1 cellular context compared by ENCODE assay signal in the genomic region with DNA sequence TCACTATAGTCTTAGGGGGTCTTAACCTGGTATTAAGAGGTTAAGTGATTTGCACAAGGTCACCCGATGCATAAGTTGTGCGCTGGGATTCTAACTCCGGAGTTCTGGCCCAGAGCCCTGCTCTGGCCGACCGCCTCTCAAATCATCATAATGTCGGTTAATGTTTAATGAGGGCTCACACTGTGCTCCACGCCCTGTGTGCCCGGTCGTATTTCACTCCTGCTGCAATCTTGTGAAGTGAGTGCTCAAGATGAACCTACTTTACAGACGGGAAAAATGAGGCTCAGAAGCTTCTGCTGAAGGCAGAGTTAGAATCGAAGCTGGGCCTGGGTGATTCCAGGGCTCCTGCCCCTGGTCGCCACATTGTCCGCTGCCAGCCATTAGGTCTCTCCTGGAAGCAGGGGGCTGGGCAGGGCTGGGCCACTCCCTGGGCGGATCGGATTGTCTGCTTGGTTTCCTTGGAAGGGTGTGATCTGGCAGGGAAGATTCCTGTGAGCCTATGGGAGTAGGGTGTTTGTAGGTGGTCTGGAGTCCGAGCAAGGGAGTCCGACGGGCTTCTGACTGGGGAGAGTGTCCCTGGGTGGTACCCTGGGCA.
TF ChIP-seq lines count a peak whose summit lies in the region.

No MANE protein-coding gene starts in this region.

TF ChIP-seq in HepG2, 621 proteins besides CTCF, POLR2A, EP300 and RAD21 (continued from another document and continues in another):
- TF ChIP-seq NBN (conservative IDR thresholded peaks at IDR 0.05) (no peak), KDM5B (CRISPR knock-in tag; IDR thresholded peaks at IDR 0.05; ENCODE audit: borderline replicate concordance) (peak; percentile 23; the same call in 1 of the 2 replicates), ZNF724P (CRISPR knock-in tag; IDR thresholded peaks at IDR 0.05; ENCODE audit: borderline replicate concordance) (0 out of 2 replicates have a peak, but pooled peaks have one; percentile 62), ZNF331 (CRISPR knock-in tag; IDR thresholded peaks at IDR 0.05) (peak; percentile 71; the same call in 1 of the 2 replicates), ZNF282 (IDR thresholded peaks at IDR 0.05; ENCODE audit: partially characterized antibody) (no peak), FOSL2 (CRISPR knock-in tag; IDR thresholded peaks at IDR 0.05) (peak; percentile 13; the same call in 1 of the 2 replicates), ZNF263 (CRISPR knock-in tag; IDR thresholded peaks at IDR 0.05) (peak; percentile 95), ADNP (CRISPR knock-in tag; IDR thresholded peaks at IDR 0.05) (peak; percentile 95), ZNF3 (CRISPR knock-in tag; IDR thresholded peaks at IDR 0.05) (peak; percentile 90), FOXA3 (CRISPR knock-in tag; IDR thresholded peaks at IDR 0.05) (peak; percentile 31; the same call in 1 of the 2 replicates), KDM1A (CRISPR knock-in tag; IDR thresholded peaks at IDR 0.05) (peak; percentile 96), CHD4 (IDR thresholded peaks at IDR 0.05; ENCODE audit: borderline replicate concordance, low read length) (peak; percentile 89), CEBPB (IDR thresholded peaks at IDR 0.05; ENCODE audit: borderline replicate concordance, low read depth, low read length) (peak; percentile 41; the same call in 1 of the 2 replicates)
- TF ChIP-seq, protein P1, sequence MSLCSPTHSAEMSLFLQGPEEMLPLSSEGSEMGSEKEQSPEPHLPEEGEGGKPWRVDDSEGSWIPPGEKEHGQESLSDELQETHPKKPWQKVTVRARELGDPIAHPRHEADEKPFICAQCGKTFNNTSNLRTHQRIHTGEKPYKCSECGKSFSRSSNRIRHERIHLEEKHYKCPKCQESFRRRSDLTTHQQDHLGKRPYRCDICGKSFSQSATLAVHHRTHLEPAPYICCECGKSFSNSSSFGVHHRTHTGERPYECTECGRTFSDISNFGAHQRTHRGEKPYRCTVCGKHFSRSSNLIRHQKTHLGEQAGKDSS (CRISPR knock-in tag; IDR thresholded peaks at IDR 0.05; ENCODE audit: borderline replicate concordance, low read depth), result peak; percentile 94; the same call in 1 of the 2 replicates
- TF ChIP-seq, protein P2, sequence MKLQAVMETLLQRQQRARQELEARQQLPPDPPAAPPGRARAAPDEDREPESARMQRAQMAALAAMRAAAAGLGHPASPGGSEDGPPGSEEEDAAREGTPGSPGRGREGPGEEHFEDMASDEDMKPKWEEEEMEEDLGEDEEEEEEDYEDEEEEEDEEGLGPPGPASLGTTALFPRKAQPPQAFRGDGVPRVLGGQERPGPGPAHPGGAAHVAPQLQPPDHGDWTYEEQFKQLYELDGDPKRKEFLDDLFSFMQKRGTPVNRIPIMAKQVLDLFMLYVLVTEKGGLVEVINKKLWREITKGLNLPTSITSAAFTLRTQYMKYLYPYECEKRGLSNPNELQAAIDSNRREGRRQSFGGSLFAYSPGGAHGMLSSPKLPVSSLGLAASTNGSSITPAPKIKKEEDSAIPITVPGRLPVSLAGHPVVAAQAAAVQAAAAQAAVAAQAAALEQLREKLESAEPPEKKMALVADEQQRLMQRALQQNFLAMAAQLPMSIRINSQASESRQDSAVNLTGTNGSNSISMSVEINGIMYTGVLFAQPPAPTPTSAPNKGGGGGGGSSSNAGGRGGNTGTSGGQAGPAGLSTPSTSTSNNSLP (IDR thresholded peaks at IDR 0.05; ENCODE audit: low read depth, low read length), result peak; percentile 69
- TF ChIP-seq, protein P3, sequence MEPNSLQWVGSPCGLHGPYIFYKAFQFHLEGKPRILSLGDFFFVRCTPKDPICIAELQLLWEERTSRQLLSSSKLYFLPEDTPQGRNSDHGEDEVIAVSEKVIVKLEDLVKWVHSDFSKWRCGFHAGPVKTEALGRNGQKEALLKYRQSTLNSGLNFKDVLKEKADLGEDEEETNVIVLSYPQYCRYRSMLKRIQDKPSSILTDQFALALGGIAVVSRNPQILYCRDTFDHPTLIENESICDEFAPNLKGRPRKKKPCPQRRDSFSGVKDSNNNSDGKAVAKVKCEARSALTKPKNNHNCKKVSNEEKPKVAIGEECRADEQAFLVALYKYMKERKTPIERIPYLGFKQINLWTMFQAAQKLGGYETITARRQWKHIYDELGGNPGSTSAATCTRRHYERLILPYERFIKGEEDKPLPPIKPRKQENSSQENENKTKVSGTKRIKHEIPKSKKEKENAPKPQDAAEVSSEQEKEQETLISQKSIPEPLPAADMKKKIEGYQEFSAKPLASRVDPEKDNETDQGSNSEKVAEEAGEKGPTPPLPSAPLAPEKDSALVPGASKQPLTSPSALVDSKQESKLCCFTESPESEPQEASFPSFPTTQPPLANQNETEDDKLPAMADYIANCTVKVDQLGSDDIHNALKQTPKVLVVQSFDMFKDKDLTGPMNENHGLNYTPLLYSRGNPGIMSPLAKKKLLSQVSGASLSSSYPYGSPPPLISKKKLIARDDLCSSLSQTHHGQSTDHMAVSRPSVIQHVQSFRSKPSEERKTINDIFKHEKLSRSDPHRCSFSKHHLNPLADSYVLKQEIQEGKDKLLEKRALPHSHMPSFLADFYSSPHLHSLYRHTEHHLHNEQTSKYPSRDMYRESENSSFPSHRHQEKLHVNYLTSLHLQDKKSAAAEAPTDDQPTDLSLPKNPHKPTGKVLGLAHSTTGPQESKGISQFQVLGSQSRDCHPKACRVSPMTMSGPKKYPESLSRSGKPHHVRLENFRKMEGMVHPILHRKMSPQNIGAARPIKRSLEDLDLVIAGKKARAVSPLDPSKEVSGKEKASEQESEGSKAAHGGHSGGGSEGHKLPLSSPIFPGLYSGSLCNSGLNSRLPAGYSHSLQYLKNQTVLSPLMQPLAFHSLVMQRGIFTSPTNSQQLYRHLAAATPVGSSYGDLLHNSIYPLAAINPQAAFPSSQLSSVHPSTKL (CRISPR knock-in tag; IDR thresholded peaks at IDR 0.05), result peak; percentile 31; the same call in 1 of the 2 replicates
- TF ChIP-seq, protein P4, sequence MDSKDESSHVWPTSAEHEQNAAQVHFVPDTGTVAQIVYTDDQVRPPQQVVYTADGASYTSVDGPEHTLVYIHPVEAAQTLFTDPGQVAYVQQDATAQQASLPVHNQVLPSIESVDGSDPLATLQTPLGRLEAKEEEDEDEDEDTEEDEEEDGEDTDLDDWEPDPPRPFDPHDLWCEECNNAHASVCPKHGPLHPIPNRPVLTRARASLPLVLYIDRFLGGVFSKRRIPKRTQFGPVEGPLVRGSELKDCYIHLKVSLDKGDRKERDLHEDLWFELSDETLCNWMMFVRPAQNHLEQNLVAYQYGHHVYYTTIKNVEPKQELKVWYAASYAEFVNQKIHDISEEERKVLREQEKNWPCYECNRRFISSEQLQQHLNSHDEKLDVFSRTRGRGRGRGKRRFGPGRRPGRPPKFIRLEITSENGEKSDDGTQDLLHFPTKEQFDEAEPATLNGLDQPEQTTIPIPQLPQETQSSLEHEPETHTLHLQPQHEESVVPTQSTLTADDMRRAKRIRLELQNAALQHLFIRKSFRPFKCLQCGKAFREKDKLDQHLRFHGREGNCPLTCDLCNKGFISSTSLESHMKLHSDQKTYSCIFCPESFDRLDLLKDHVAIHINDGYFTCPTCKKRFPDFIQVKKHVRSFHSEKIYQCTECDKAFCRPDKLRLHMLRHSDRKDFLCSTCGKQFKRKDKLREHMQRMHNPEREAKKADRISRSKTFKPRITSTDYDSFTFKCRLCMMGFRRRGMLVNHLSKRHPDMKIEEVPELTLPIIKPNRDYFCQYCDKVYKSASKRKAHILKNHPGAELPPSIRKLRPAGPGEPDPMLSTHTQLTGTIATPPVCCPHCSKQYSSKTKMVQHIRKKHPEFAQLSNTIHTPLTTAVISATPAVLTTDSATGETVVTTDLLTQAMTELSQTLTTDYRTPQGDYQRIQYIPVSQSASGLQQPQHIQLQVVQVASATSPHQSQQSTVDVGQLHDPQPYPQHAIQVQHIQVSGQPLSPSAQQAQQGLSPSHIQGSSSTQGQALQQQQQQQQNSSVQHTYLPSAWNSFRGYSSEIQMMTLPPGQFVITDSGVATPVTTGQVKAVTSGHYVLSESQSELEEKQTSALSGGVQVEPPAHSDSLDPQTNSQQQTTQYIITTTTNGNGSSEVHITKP (CRISPR knock-in tag; IDR thresholded peaks at IDR 0.05; ENCODE audit: low read depth), result 0 out of 2 replicates have a peak, but pooled peaks have one; percentile 41
- TF ChIP-seq, protein P5, sequence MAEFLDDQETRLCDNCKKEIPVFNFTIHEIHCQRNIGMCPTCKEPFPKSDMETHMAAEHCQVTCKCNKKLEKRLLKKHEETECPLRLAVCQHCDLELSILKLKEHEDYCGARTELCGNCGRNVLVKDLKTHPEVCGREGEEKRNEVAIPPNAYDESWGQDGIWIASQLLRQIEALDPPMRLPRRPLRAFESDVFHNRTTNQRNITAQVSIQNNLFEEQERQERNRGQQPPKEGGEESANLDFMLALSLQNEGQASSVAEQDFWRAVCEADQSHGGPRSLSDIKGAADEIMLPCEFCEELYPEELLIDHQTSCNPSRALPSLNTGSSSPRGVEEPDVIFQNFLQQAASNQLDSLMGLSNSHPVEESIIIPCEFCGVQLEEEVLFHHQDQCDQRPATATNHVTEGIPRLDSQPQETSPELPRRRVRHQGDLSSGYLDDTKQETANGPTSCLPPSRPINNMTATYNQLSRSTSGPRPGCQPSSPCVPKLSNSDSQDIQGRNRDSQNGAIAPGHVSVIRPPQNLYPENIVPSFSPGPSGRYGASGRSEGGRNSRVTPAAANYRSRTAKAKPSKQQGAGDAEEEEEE (CRISPR knock-in tag; IDR thresholded peaks at IDR 0.05; ENCODE audit: borderline replicate concordance), result no peak
- TF ChIP-seq, protein P6, sequence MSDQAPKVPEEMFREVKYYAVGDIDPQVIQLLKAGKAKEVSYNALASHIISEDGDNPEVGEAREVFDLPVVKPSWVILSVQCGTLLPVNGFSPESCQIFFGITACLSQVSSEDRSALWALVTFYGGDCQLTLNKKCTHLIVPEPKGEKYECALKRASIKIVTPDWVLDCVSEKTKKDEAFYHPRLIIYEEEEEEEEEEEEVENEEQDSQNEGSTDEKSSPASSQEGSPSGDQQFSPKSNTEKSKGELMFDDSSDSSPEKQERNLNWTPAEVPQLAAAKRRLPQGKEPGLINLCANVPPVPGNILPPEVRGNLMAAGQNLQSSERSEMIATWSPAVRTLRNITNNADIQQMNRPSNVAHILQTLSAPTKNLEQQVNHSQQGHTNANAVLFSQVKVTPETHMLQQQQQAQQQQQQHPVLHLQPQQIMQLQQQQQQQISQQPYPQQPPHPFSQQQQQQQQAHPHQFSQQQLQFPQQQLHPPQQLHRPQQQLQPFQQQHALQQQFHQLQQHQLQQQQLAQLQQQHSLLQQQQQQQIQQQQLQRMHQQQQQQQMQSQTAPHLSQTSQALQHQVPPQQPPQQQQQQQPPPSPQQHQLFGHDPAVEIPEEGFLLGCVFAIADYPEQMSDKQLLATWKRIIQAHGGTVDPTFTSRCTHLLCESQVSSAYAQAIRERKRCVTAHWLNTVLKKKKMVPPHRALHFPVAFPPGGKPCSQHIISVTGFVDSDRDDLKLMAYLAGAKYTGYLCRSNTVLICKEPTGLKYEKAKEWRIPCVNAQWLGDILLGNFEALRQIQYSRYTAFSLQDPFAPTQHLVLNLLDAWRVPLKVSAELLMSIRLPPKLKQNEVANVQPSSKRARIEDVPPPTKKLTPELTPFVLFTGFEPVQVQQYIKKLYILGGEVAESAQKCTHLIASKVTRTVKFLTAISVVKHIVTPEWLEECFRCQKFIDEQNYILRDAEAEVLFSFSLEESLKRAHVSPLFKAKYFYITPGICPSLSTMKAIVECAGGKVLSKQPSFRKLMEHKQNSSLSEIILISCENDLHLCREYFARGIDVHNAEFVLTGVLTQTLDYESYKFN (CRISPR knock-in tag; conservative IDR thresholded peaks at IDR 0.05), result peak; percentile 38
- TF ChIP-seq, protein P7, sequence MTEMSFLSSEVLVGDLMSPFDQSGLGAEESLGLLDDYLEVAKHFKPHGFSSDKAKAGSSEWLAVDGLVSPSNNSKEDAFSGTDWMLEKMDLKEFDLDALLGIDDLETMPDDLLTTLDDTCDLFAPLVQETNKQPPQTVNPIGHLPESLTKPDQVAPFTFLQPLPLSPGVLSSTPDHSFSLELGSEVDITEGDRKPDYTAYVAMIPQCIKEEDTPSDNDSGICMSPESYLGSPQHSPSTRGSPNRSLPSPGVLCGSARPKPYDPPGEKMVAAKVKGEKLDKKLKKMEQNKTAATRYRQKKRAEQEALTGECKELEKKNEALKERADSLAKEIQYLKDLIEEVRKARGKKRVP (CRISPR knock-in tag; IDR thresholded peaks at IDR 0.05), result peak in 1 of 2 experiments; percentile 67; a peak in 1 of 4 replicates
- TF ChIP-seq, protein P8, sequence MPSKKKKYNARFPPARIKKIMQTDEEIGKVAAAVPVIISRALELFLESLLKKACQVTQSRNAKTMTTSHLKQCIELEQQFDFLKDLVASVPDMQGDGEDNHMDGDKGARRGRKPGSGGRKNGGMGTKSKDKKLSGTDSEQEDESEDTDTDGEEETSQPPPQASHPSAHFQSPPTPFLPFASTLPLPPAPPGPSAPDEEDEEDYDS (CRISPR knock-in tag; IDR thresholded peaks at IDR 0.05), result peak; percentile 85
- TF ChIP-seq, protein P9, sequence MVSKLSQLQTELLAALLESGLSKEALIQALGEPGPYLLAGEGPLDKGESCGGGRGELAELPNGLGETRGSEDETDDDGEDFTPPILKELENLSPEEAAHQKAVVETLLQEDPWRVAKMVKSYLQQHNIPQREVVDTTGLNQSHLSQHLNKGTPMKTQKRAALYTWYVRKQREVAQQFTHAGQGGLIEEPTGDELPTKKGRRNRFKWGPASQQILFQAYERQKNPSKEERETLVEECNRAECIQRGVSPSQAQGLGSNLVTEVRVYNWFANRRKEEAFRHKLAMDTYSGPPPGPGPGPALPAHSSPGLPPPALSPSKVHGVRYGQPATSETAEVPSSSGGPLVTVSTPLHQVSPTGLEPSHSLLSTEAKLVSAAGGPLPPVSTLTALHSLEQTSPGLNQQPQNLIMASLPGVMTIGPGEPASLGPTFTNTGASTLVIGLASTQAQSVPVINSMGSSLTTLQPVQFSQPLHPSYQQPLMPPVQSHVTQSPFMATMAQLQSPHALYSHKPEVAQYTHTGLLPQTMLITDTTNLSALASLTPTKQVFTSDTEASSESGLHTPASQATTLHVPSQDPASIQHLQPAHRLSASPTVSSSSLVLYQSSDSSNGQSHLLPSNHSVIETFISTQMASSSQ (IDR thresholded peaks at IDR 0.05; ENCODE audit: low read depth), result peak; percentile 88
- TF ChIP-seq, protein P9 (CRISPR knock-in tag; IDR thresholded peaks at IDR 0.05; ENCODE audit: borderline replicate concordance), result peak; percentile 91
